Comparison of ENCODE assay signal across 9 cellular contexts in the genomic region with DNA sequence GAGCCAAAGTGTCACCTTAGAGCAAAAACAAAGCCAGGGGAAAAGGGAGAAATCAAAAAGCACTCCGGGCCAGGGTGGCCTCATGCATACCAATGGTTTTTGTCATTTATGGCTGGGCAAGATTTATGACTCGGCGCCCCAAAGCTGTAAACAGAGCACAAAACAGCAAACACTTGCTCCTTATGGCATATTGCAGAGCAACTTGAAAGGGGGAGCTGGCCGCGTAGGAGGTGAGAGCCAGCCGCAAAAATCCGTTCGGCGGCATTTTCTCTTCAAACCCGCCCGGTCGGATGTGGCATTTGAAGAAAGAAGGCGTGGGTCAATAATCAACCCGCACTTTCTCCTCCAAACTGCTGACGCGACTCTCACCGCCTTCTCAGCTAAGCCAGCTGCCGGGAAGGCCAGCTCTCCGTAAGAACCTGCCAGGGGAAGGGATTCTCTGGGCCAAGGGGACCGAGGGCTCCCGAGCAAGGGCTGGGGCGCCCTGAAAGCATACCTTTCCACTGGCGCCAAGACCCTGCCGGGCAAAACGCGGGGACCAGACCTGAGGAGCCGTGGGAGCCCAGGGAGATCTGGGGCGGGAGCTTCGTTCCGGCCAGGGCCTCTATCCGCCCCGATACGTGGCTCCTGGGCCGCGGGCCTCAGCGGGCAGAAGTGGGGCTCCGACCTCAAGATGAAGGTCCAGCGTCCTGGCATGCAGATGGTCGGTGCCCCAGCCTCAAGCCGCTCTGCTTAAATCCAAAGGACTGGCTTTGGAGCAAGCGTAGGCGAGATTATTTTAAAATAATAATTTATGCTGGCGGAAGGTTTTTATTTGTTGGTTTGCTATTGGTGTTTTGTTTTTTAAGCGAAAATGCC. TPM values are rescaled to one million over a fixed set of nuclear protein-coding genes. Genes with fewer than 3 reads are reported as not detected.
A peak's percentile ranks its signal among the peaks of the same experiment; 100 is the strongest.
DNase-seq lines count a peak whose midpoint lies in the region; TF ChIP-seq lines count a peak whose summit lies in the region.
"Had no signal": no experiment of that assay in that cellular context is flagged by ENCODE, and none has a peak within 500 bp of the region (broad histone marks: within the 10 kb centered on the region; RNA-seq: fewer than 3 reads in every experiment).

No MANE protein-coding gene starts in this region.

- H3K27ac ChIP-seq in mammary epithelial cell (ENCODE audit: insufficient read depth, low read depth, low read length) (peak overlapping the region; percentile 84), osteoblast (ENCODE audit: low read depth, low read length) (peak overlapping the region; percentile 53), Karpas-422 (ENCODE audit: low read length) (no peak overlapping the region)

- in situ Hi-C loops in mammary epithelial cell (cut with MboI; ENCODE audit: low sequenced_read_pairs in 2 of 2), result no loop called here

- H3K4me3 ChIP-seq in H7 (ENCODE audit: insufficient read depth, low read depth, low read length), result no peak overlapping the region
- H3K4me3 ChIP-seq in mammary epithelial cell (replicated peaks in 1 of 3; ENCODE audit: insufficient read depth in 1 of 3, low read depth in 2 of 3, low read length in 3 of 3), result peak overlapping the region; percentile 62 to 70 (median 70)
- H3K4me3 ChIP-seq in osteoblast (ENCODE audit: insufficient read depth, low read length), result peak overlapping the region; percentile 43
- H3K4me3 ChIP-seq in Karpas-422 (ENCODE audit: low read length), result no peak overlapping the region

- intact Hi-C loops in mammary epithelial cell (cut with micrococcal nuclease), result loop anchor here (2.0 kb wide), 1 partner anchor 53 kb away; no protein-coding TSS in a partner anchor

- 1% methylated on average over 26 of the region's 44 CpGs for WGBS in mammary epithelial cell (ENCODE audit: low coverage, missing lambda C conversion rate)

- CTCF ChIA-PET in mammary epithelial cell (lab: Charles Lee; ENCODE audit: low non-redundant PET), result interaction anchor here (0.6 kb wide), 1 partner anchor 28 kb away, joined by 4 read pairs; the partner anchor contains the start of gene HOXA5

- no peaks in the 10 kb centered on the region for H3K9me2 ChIP-seq in Karpas-422 (replicated peaks; ENCODE audit: insufficient read depth, low read length)

- peaks cover 82% of the 10 kb centered on the region for H3K79me2 ChIP-seq in mammary epithelial cell (ENCODE audit: insufficient read depth, low read length)
- peaks cover 19% of the 10 kb centered on the region for H3K79me2 ChIP-seq in osteoblast (ENCODE audit: insufficient read depth, low read length)
- H3K79me2 ChIP-seq in Karpas-422 (ENCODE audit: low read length), result no peaks in the 10 kb centered on the region

- H3K4me2 ChIP-seq in mammary epithelial cell (ENCODE audit: insufficient read depth, low read depth, low read length) (peak overlapping the region; percentile 99), osteoblast (ENCODE audit: insufficient read depth, low read length) (peak overlapping the region; percentile 71), Karpas-422 (ENCODE audit: low read depth, low read length, poor library complexity, severe bottlenecking) (no peak overlapping the region)

- H3K36me3 ChIP-seq in H7 (replicated peaks; ENCODE audit: control insufficient read depth, insufficient read depth, low read length) (no peaks in the 10 kb centered on the region), mammary epithelial cell (ENCODE audit: insufficient read depth, low read length) (no peaks in the 10 kb centered on the region), osteoblast (ENCODE audit: insufficient read depth, low read length) (peaks cover 8% of the 10 kb centered on the region), Karpas-422 (ENCODE audit: insufficient read depth, low read length) (no peaks in the 10 kb centered on the region; the same call in 1 of the 2 replicates)

- peak overlapping the region; percentile 35 for H2AFZ ChIP-seq in mammary epithelial cell (ENCODE audit: low read depth, low read length)
- H2AFZ ChIP-seq in osteoblast (ENCODE audit: low read length), result no peak overlapping the region
- no peak overlapping the region for H2AFZ ChIP-seq in Karpas-422 (ENCODE audit: low read length)

- H3K27me3 ChIP-seq in H7 (ENCODE audit: control insufficient read depth, insufficient read depth, low read length), result peaks cover 96% of the 10 kb centered on the region
- no peaks in the 10 kb centered on the region for H3K27me3 ChIP-seq in mammary epithelial cell (ENCODE audit: insufficient read depth, low read length)
- H3K27me3 ChIP-seq in osteoblast (ENCODE audit: insufficient read depth, low read length), result no peaks in the 10 kb centered on the region
- H3K27me3 ChIP-seq in Karpas-422 (ENCODE audit: low read length), result no peaks in the 10 kb centered on the region

- H3K9ac ChIP-seq in mammary epithelial cell (ENCODE audit: insufficient read depth, low read length) (peak overlapping the region; percentile 87), Karpas-422 (ENCODE audit: low read length) (no peak overlapping the region)

- DNase-seq in H7 (peak; percentile 77), mammary epithelial cell (peak; percentile 89), osteoblast (ENCODE audit: insufficient read length, low spot score, missing footprints) (peak; percentile 93), Karpas-422 (no peak), SIG-M5 (lab: John Stamatoyannopoulos, UW) (no peak)
- DNase-seq in NK-92 treated with Interleukin-12 subunit alpha and Interleukin-12 subunit beta, amount 100 ng/mL, for 24 hours (lab: John Stamatoyannopoulos, UW), result no peak
- DNase-seq: activated CD4-positive, alpha-beta T cell treated with anti-CD3 and anti-CD28 coated beads, Interleukin-2, amount 10 ng/mL, durations not matched to agents 24 days and 14 days; GF-D8; NCI-H1694 had no signal

- dilution Hi-C loops in mammary epithelial cell (cut with HindIII; ENCODE audit: low sequenced_read_pairs), result no loop called here

- BruUV-seq in mammary epithelial cell (replicated peaks; lab: Mats Ljungman, UMichigan), result TSS peak; percentile 44

- H3K9me3 ChIP-seq in mammary epithelial cell (replicated peaks; ENCODE audit: insufficient read depth, low read length), result no peaks in the 10 kb centered on the region
- no peaks in the 10 kb centered on the region for H3K9me3 ChIP-seq in osteoblast (ENCODE audit: low read depth, low read length)
- no peaks in the 10 kb centered on the region for H3K9me3 ChIP-seq in Karpas-422 (ENCODE audit: low read length)

- TF ChIP-seq CTCF in mammary epithelial cell (conservative IDR thresholded peaks at IDR 0.05 in 1 of 2, IDR thresholded peaks at IDR 0.05 in 1 of 2; ENCODE audit: extremely low read depth in 1 of 2, insufficient read depth in 1 of 2, low read depth in 1 of 2, low read length in 2 of 2), result no peak
- TF ChIP-seq CTCF in osteoblast (IDR thresholded peaks at IDR 0.05; ENCODE audit: extremely low read depth, low read depth, low read length), result no peak

- H4K20me1 ChIP-seq in mammary epithelial cell (ENCODE audit: insufficient read depth, low read length), result no peaks in the 10 kb centered on the region
- peaks cover 18% of the 10 kb centered on the region for H4K20me1 ChIP-seq in osteoblast (ENCODE audit: insufficient read depth, low read length)
- no peaks in the 10 kb centered on the region for H4K20me1 ChIP-seq in Karpas-422 (ENCODE audit: insufficient read depth, low read depth, low read length)

- peaks cover 56% of the 10 kb centered on the region for H3K4me1 ChIP-seq in mammary epithelial cell (ENCODE audit: insufficient read depth, low read length)
- peaks cover 43% of the 10 kb centered on the region for H3K4me1 ChIP-seq in osteoblast (ENCODE audit: insufficient read depth, low read length)
- H3K4me1 ChIP-seq in Karpas-422 (ENCODE audit: low read length), result no peaks in the 10 kb centered on the region

RNA-seq across cellular contexts. Expression of gene HOXA2, which starts 12.9 kb away (rescaled TPM):
- not detected in 2 replicates for total RNA-seq in H7 (2014; rRNA removed; shearing (Covaris generic))
- total RNA-seq in mammary epithelial cell (1 to 10 TPM in 1 of 2 donors, under 1 TPM in 1; 0.50 to 1.5 TPM), osteoblast (0.36 and 0.59 TPM in 2 replicates)
- 1.3 TPM for polyA plus RNA-seq in mammary epithelial cell
- polyA minus RNA-seq in mammary epithelial cell, result 1.3 TPM
- 0.41 and 0.47 TPM in 2 replicates for total RNA-seq in Karpas-422 (2014; rRNA removed; shearing (Covaris generic); ENCODE audit: low replicate concordance)
- total RNA-seq: activated CD4-positive, alpha-beta T cell treated with anti-CD3 and anti-CD28 coated beads, Interleukin-2, amount 10 ng/mL, durations not matched to agents 24 days and 14 days had no signal

RNA-seq across cellular contexts. Expression of gene HOXA4, which starts 15.2 kb away (rescaled TPM):
- not detected in 2 replicates for total RNA-seq in H7 (2014; rRNA removed; shearing (Covaris generic))
- total RNA-seq in mammary epithelial cell, result 1 to 10 TPM in 1 of 2 donors, not detected in 1; 1.5 TPM
- 1.8 TPM for polyA plus RNA-seq in mammary epithelial cell
- 9.3 TPM for polyA minus RNA-seq in mammary epithelial cell
- total RNA-seq in osteoblast, result 0.72 and 1.2 TPM in 2 replicates
- total RNA-seq in Karpas-422 (2014; rRNA removed; shearing (Covaris generic); ENCODE audit: low replicate concordance), result 0.79 TPM in 1 of 2 replicates, not detected in the other
- total RNA-seq: activated CD4-positive, alpha-beta T cell treated with anti-CD3 and anti-CD28 coated beads, Interleukin-2, amount 10 ng/mL, durations not matched to agents 24 days and 14 days had no signal

RNA-seq across cellular contexts. Expression of gene HOXA1, which starts 19.6 kb away (rescaled TPM):
- 0.10 TPM in 1 of 2 replicates, not detected in the other for total RNA-seq in H7 (2014; rRNA removed; shearing (Covaris generic))
- total RNA-seq in mammary epithelial cell (1 to 10 TPM; 2.5 to 9.4 TPM), osteoblast (0.72 and 1.5 TPM in 2 replicates)
- polyA plus RNA-seq in mammary epithelial cell, result 6.0 TPM
- 14.9 TPM for polyA minus RNA-seq in mammary epithelial cell
- total RNA-seq in Karpas-422 (2014; rRNA removed; shearing (Covaris generic); ENCODE audit: low replicate concordance), result 4.1 and 4.4 TPM in 2 replicates

RNA-seq across cellular contexts. Expression of gene HOXA5, which starts 28.1 kb away (rescaled TPM):
- not detected in 2 replicates for total RNA-seq in H7 (2014; rRNA removed; shearing (Covaris generic))
- total RNA-seq in mammary epithelial cell (10 to 100 TPM in 1 of 2 donors, 1 to 10 TPM in 1; 9.1 to 11.0 TPM), osteoblast (3.2 and 5.8 TPM in 2 replicates)
- 8.6 TPM for polyA plus RNA-seq in mammary epithelial cell
- polyA minus RNA-seq in mammary epithelial cell, result 4.3 TPM
- total RNA-seq in Karpas-422 (2014; rRNA removed; shearing (Covaris generic); ENCODE audit: low replicate concordance), result 3.6 and 4.1 TPM in 2 replicates
- total RNA-seq: activated CD4-positive, alpha-beta T cell treated with anti-CD3 and anti-CD28 coated beads, Interleukin-2, amount 10 ng/mL, durations not matched to agents 24 days and 14 days had no signal

RNA-seq across cellular contexts. Expression of gene HOXA6, which starts 32.2 kb away (rescaled TPM):
- total RNA-seq in H7 (2014; rRNA removed; shearing (Covaris generic)), result not detected in 2 replicates
- total RNA-seq in mammary epithelial cell, result 1 to 10 TPM; 3.1 to 4.7 TPM
- polyA plus RNA-seq in mammary epithelial cell, result 0.71 TPM
- 1.1 TPM for polyA minus RNA-seq in mammary epithelial cell
- total RNA-seq in osteoblast, result 5.0 and 7.6 TPM in 2 replicates
- total RNA-seq in Karpas-422 (2014; rRNA removed; shearing (Covaris generic); ENCODE audit: low replicate concordance), result 3.4 and 8.4 TPM in 2 replicates
- total RNA-seq: activated CD4-positive, alpha-beta T cell treated with anti-CD3 and anti-CD28 coated beads, Interleukin-2, amount 10 ng/mL, durations not matched to agents 24 days and 14 days had no signal

Comparison
In these comparisons a context has a peak if more than half of its experiments do, and no peak if none do; other contexts are left out.
1. DNase-seq: peak in H7 (single experiment), mammary epithelial cell (single experiment) and osteoblast (single experiment); none in Karpas-422 (single experiment), NK-92 treated with Interleukin-12 subunit alpha and Interleukin-12 subunit beta, amount 100 ng/mL, for 24 hours (single experiment) and SIG-M5 (single experiment).
2. H3K4me3 ChIP-seq: peak in mammary epithelial cell (3 of 3) and osteoblast (single experiment); none in H7 (single experiment) and Karpas-422 (single experiment).